In genomic region chr4:88734403-88734949, GRCh38 we compare ENCODE assay signal across 29 cellular contexts. TPM values are rescaled to one million over a fixed set of nuclear protein-coding genes. Genes with fewer than 3 reads are reported as not detected.
DNase-seq lines count a peak whose midpoint lies in the region; ATAC-seq, FAIRE-seq and TF ChIP-seq lines count a peak whose summit lies in the region.
"Had no signal": no experiment of that assay in that cellular context is flagged by ENCODE, and none has a peak within 500 bp of the region (broad histone marks: within the 10 kb centered on the region; RNA-seq: fewer than 3 reads in every experiment).

No MANE protein-coding gene starts in this region.

- H3K27me3 ChIP-seq in K562 (ENCODE audit: control insufficient read depth in 2 of 2, insufficient read depth in 2 of 2, low read length in 2 of 2) (no peaks in the 10 kb centered on the region), lower lobe of right lung (ENCODE audit: low read depth) (no peaks in the 10 kb centered on the region), thyroid gland (no peaks in the 10 kb centered on the region)
- H3K27me3 ChIP-seq: left lung, MG63, stomach, upper lobe of right lung had no signal

- H3K9ac ChIP-seq in K562 (ENCODE audit: insufficient read depth in 1 of 2, low read depth in 2 of 2, low read length in 2 of 2) = no peak overlapping the region

- H3K9me3 ChIP-seq in K562 (replicated peaks; ENCODE audit: control insufficient read depth, insufficient read depth, low read depth, low read length) (no peaks in the 10 kb centered on the region), lower lobe of right lung (no peaks in the 10 kb centered on the region), thyroid gland (no peaks in the 10 kb centered on the region)
- H3K9me3 ChIP-seq: left lung, MG63, stomach, upper lobe of right lung had no signal

- CTCF ChIA-PET in K562 (lab: Yijun Ruan, JAX; ENCODE audit: low intra/inter-chr PET ratio) = no interaction called here

- H4K20me1 ChIP-seq in K562 (replicated peaks; ENCODE audit: control insufficient read depth, insufficient read depth, low read length) = no peaks in the 10 kb centered on the region

- in situ Hi-C loops in K562 (cut with MboI) = no loop called here

- DNase-seq in Right ventricle myocardium superior (no peak), Right ventricle myocardium inferior (ENCODE audit: missing footprints) (no peak), K562 (ENCODE audit: extremely low read depth in 1 of 4, low spot score in 3 of 4) (no peak), lower lobe of right lung (no peak), thyroid gland (no peak), NCI-H524 (lab: John Stamatoyannopoulos, UW) (no peak), NCI-H2029 (lab: John Stamatoyannopoulos, UW) (no peak), NCI-H2107 treated with DMSO at 0.1 percent for 48 hours (lab: John Stamatoyannopoulos, UW; ENCODE audit: unreplicated experiment) (no peak)
- DNase-seq: activated CD8-positive, alpha-beta memory T cell treated with anti-CD3 and anti-CD28 coated beads, Interleukin-2, amount 50 U/mL, for 4 hours; activated effector memory CD4-positive, alpha-beta T cell treated with Interleukin-2 at 50 U/mL for 16 hours; activated naive CD8-positive, alpha-beta T cell treated with anti-CD3 and anti-CD28 coated beads, Interleukin-2, amount 10 ng/mL, durations not matched to agents 7 days and 5 days; COR-L47; DMS79 treated with DMSO at 0.1 percent for 48 hours; effector memory CD8-positive, alpha-beta T cell; HCEC 1CT; hippocampal formation; left lung; MG63; NCI-H2081; NCI-H446; nephron progenitor cell; OCI-M1; SHP77; stomach; T-helper 9 cell; upper lobe of right lung had no signal

- peak; percentile 15 for FAIRE-seq in K562 (lab: Jason Lieb, UNC)
- FAIRE-seq: A204.1, frontal cortex had no signal

- no peak overlapping the region for H2AFZ ChIP-seq in K562 (ENCODE audit: low read depth, low read length)

- no peaks in the 10 kb centered on the region for H3K79me2 ChIP-seq in K562 (ENCODE audit: control insufficient read depth, insufficient read depth, low read length)

- H3K9me1 ChIP-seq in K562 (ENCODE audit: control insufficient read depth, insufficient read depth, low read length) = no peaks in the 10 kb centered on the region

- no peak for TF ChIP-seq RAD21 in K562 (CRISPR knock-in tag; conservative IDR thresholded peaks at IDR 0.05 in 1 of 2, IDR thresholded peaks at IDR 0.05 in 1 of 2)

- TF ChIP-seq CTCF in K562 (IDR thresholded peaks at IDR 0.05 in 2 of 3, conservative IDR thresholded peaks at IDR 0.05 in 1 of 3; ENCODE audit: insufficient read depth in 2 of 3, low read depth in 1 of 3, low read length in 3 of 3) = no peak
- no peak for TF ChIP-seq CTCF in lower lobe of right lung (IDR thresholded peaks at IDR 0.05)
- TF ChIP-seq CTCF in thyroid gland (IDR thresholded peaks at IDR 0.05) = no peak

- TF ChIP-seq POLR2A in K562 (conservative IDR thresholded peaks at IDR 0.05) (no peak), thyroid gland (IDR thresholded peaks at IDR 0.05) (no peak)

- no peak overlapping the region for H3K4me2 ChIP-seq in K562 (ENCODE audit: insufficient read depth, low read length)

- H3K36me3 ChIP-seq in K562 (ENCODE audit: control insufficient read depth, insufficient read depth, low read length) (peaks cover 52% of the 10 kb centered on the region; the same call in 2 of the 3 replicates), lower lobe of right lung (peaks cover 65% of the 10 kb centered on the region), thyroid gland (peaks cover 30 to 34% of the 10 kb centered on the region in 2 donors)
- H3K36me3 ChIP-seq: MG63 had no signal

- WGBS in K562 (ENCODE audit: insufficient coverage, low coverage, missing lambda C conversion rate) = 100% methylated on average over 3 of the region's 3 CpGs
- WGBS in thyroid gland, 2 donors = 94 to 97% methylated on average over 3 of the region's 3 CpGs

- H3K4me3 ChIP-seq in K562 (no peak overlapping the region), lower lobe of right lung (no peak overlapping the region), thyroid gland (replicated peaks in 1 of 3) (no peak overlapping the region)
- H3K4me3 ChIP-seq: left lung, MG63, stomach, upper lobe of right lung had no signal

- POLR2A ChIA-PET in K562 (lab: Yijun Ruan, JAX) = interaction anchor here (0.6 kb wide), 1 partner anchor 15 kb away, joined by 3 read pairs; no protein-coding TSS in a partner anchor

- H3K4me1 ChIP-seq in K562 (replicated peaks in 1 of 2; ENCODE audit: control insufficient read depth in 2 of 2, insufficient read depth in 2 of 2, low read length in 2 of 2) (peaks cover 0 to 2% of the 10 kb centered on the region in 2 experiments; a peak in 1 of 5 replicates), lower lobe of right lung (peaks cover 23% of the 10 kb centered on the region), thyroid gland (peaks cover 50 to 55% of the 10 kb centered on the region in 2 donors)

- no TSS peak for BruUV-seq in K562 (replicated peaks; lab: Mats Ljungman, UMichigan)

- intact Hi-C loops in Right ventricle myocardium superior (cut with DNase I) = no loop called here
- intact Hi-C loops in Right ventricle myocardium inferior (cut with DNase I) = no loop called here
- intact Hi-C loops in K562 (cut with micrococcal nuclease) = no loop called here
- intact Hi-C loops in lower lobe of right lung (cut with DNase I) = no loop called here
- intact Hi-C loops in thyroid gland (cut with DNase I) = no loop called here

- H3K27ac ChIP-seq in K562 (ENCODE audit: extremely low read depth, low read depth, low read length) = no peak overlapping the region
- peak overlapping the region; percentile 0 for H3K27ac ChIP-seq in lower lobe of right lung
- H3K27ac ChIP-seq in thyroid gland = peak overlapping the region; percentile 91 to 95 (median 94)
- H3K27ac ChIP-seq: left lung, upper lobe of right lung had no signal

- no peak for TF ChIP-seq EP300 in K562 (IDR thresholded peaks at IDR 0.05; ENCODE audit: low read length)

- peak; percentile 6 for ATAC-seq in Right ventricle myocardium superior (ENCODE audit: poor library complexity)
- no peak for ATAC-seq in Right ventricle myocardium inferior
- ATAC-seq in K562 = no peak; the same call in 2 of the 3 replicates
- no peak for ATAC-seq in lower lobe of right lung
- ATAC-seq: effector memory CD8-positive, alpha-beta T cell; esophagus mucosa; left lung; upper lobe of right lung had no signal

TF ChIP-seq in K562, 482 proteins besides CTCF, POLR2A, EP300 and RAD21:
- TF ChIP-seq BCOR (IDR thresholded peaks at IDR 0.05) (no peak), ELK1 (CRISPR knock-in tag; IDR thresholded peaks at IDR 0.05) (no peak), ZFP30 (CRISPR knock-in tag; IDR thresholded peaks at IDR 0.05; ENCODE audit: borderline replicate concordance) (no peak), HMGN3 (IDR thresholded peaks at IDR 0.05; ENCODE audit: borderline replicate concordance, extremely low read depth, insufficient read length, low read depth, low read length) (no peak)

RNA-seq across cellular contexts. Expression of gene NAP1L5, which starts 36.8 kb away (rescaled TPM):
- total RNA-seq in Right ventricle myocardium superior (1.9 TPM), Right ventricle myocardium inferior (2.4 TPM), K562 (2014; rRNA removed) (6.5 and 7.1 TPM in 2 replicates), K562 (2014; rRNA removed; fragmentation: Illumina TruSeq; extraction: Trizol) (7.2 and 8.0 TPM in 2 replicates), K562 (2015; rRNA removed; fragmentation: Illumina TruSeq; extraction: Trizol) (3.8 and 4.3 TPM in 2 replicates), K562 (2021) (5.2 and 5.4 TPM in 2 replicates), lower lobe of right lung (3.0 TPM), thyroid gland (10 to 100 TPM; 14.1 to 16.3 (median 16.2) TPM)
- 1.1 and 3.9 TPM in 2 replicates for total RNA-seq in K562 (2011; cell fraction: chromatin; rRNA removed; ENCODE audit: low replicate concordance)
- total RNA-seq in K562 (2011; cell fraction: nucleolus; rRNA removed) = 0.92 and 1.0 TPM in 2 replicates
- 2.2 and 2.9 TPM in 2 replicates for total RNA-seq in K562 (2011; cell fraction: nucleoplasm; rRNA removed)
- polyA plus RNA-seq in K562 (2011; rRNA removed) (6.1 and 7.0 TPM in 2 replicates), K562 (2014; fragmentation: Illumina TruSeq; extraction: Trizol) (8.9 and 9.4 TPM in 2 replicates), K562 (2014; fragmentation: Nextera tagmentation; extraction: Ambion mirVana) (1 to 10 TPM; 2.4 to 4.3 TPM), K562 (2014; rRNA removed) (10.6 and 10.9 TPM in 2 replicates)
- polyA plus RNA-seq in K562 (2011; cell fraction: cytosol; rRNA removed) = 1.6 and 3.2 TPM in 2 replicates
- 0.91 and 1.6 TPM in 2 replicates for polyA plus RNA-seq in K562 (2011; cell fraction: nucleus; rRNA removed)
- polyA plus RNA-seq in K562 (2012) = 3.6 and 6.1 TPM in 2 replicates
- 3.3 and 4.4 TPM in 2 replicates for polyA minus RNA-seq in K562 (2011; rRNA and poly(A)+ RNA removed)
- polyA minus RNA-seq in K562 (2011; cell fraction: cytosol; rRNA and poly(A)+ RNA removed) = 0.64 and 1.5 TPM in 2 replicates
- polyA minus RNA-seq in K562 (2011; cell fraction: nucleus; rRNA and poly(A)+ RNA removed) = 0.54 and 1.4 TPM in 2 replicates
